ENCODE assay signal across 1 cellular context in genomic region chr18:75235891-75236290, GRCh38.
TF ChIP-seq lines count a peak whose summit lies in the region.

No MANE protein-coding gene starts in this region.

TF ChIP-seq in SK-N-SH, 30 proteins besides CTCF, POLR2A, EP300 and RAD21:
- TF ChIP-seq TAF1 (IDR thresholded peaks at IDR 0.05; ENCODE audit: borderline replicate concordance, low read depth, low read length) (no peak), TCF12 (IDR thresholded peaks at IDR 0.05) (no peak)
